In genomic region chr7:35985126-35985754, GRCh38 we compare ENCODE assay signal across 9 cellular contexts.
DNase-seq lines count a peak whose midpoint lies in the region; ATAC-seq, FAIRE-seq and TF ChIP-seq lines count a peak whose summit lies in the region.
"Had no signal": no experiment of that assay in that cellular context is flagged by ENCODE, and none has a peak within 500 bp of the region (broad histone marks: within the 10 kb centered on the region; RNA-seq: fewer than 3 reads in every experiment).

No MANE protein-coding gene starts in this region.

- peaks cover 13 to 21% of the 10 kb centered on the region in 2 experiments for H3K4me1 ChIP-seq in neutrophil (ENCODE audit: control insufficient read depth in 1 of 2, insufficient read depth in 1 of 2, low read depth in 1 of 2, low read length in 1 of 2)

- H3K27me3 ChIP-seq in neutrophil, result no peaks in the 10 kb centered on the region

- peak; percentile 85 for TF ChIP-seq CTCF in neutrophil (IDR thresholded peaks at IDR 0.05)

- peak; percentile 98 for TF ChIP-seq RAD21 in Ishikawa (IDR thresholded peaks at IDR 0.05; ENCODE audit: low read depth)

- FAIRE-seq in RCC 7860 (lab: Jason Lieb, UNC), result no peak
- FAIRE-seq: colon had no signal

- H3K4me3 ChIP-seq in neutrophil (ENCODE audit: low read depth in 1 of 2, low read length in 1 of 2), result no peak overlapping the region

- ATAC-seq in GM21515 (IDR thresholded peaks at IDR 0.05; ENCODE audit: unreplicated experiment), result peak; percentile 97

- no peak for TF ChIP-seq EP300 in Ishikawa (IDR thresholded peaks at IDR 0.05; ENCODE audit: borderline replicate concordance)

- no peaks in the 10 kb centered on the region for H3K36me3 ChIP-seq in neutrophil

- DNase-seq in DMS 273 treated with DMSO at 0.1 percent for 48 hours (lab: John Stamatoyannopoulos, UW) (peak; percentile 15), RCC 7860 (ENCODE audit: low spot score) (peak; percentile 55), activated T-helper 1 cell treated with Interleukin-2 at 50 U/mL for 16 hours (ENCODE audit: low read depth) (peak; percentile 60), fibroblast of the conjunctiva (ENCODE audit: low read depth) (peak; percentile 71), superior temporal gyrus (ENCODE audit: extremely low spot score) (peak; percentile 88)

- H3K27ac ChIP-seq in neutrophil, result no peak overlapping the region

- H3K9me3 ChIP-seq in neutrophil, result no peaks in the 10 kb centered on the region

TF ChIP-seq in Ishikawa, 13 proteins besides CTCF, POLR2A, EP300 and RAD21:
- TF ChIP-seq EGR1 (IDR thresholded peaks at IDR 0.05), result no peak
- TF ChIP-seq CEBPB (IDR thresholded peaks at IDR 0.05), result no peak
- no peak for TF ChIP-seq TCF12 (IDR thresholded peaks at IDR 0.05; ENCODE audit: low read depth)
- TF ChIP-seq MAX (IDR thresholded peaks at IDR 0.05), result no peak
- no peak for TF ChIP-seq CREB1 (IDR thresholded peaks at IDR 0.05; ENCODE audit: low read depth)
- no peak for TF ChIP-seq FOXM1 (IDR thresholded peaks at IDR 0.05; ENCODE audit: borderline replicate concordance, low read depth)
- TF ChIP-seq NFIC (IDR thresholded peaks at IDR 0.05), result no peak
- TF ChIP-seq REST (IDR thresholded peaks at IDR 0.05; ENCODE audit: low read depth), result no peak
- TF ChIP-seq ZBTB7A (IDR thresholded peaks at IDR 0.05; ENCODE audit: low read depth), result no peak
- TF ChIP-seq YY1 (IDR thresholded peaks at IDR 0.05; ENCODE audit: low read depth), result no peak
- no peak for TF ChIP-seq TEAD4 (IDR thresholded peaks at IDR 0.05)
- no peak for TF ChIP-seq TAF1 (IDR thresholded peaks at IDR 0.05; ENCODE audit: low read depth)
TF ChIP-seq in Ishikawa: peak in this region for 0.

Comparison
In these comparisons a context has a peak if more than half of its experiments do, and no peak if none do; other contexts are left out.
1. DNase-seq: peak in every context shown above with its lines; median percentile 88 in superior temporal gyrus; 71 in fibroblast of the conjunctiva; 60 in activated T-helper 1 cell treated with Interleukin-2 at 50 U/mL for 16 hours; 55 in RCC 7860; 15 in DMS 273 treated with DMSO at 0.1 percent for 48 hours.